19 cellular contexts compared by ENCODE assay signal in the genomic region with DNA sequence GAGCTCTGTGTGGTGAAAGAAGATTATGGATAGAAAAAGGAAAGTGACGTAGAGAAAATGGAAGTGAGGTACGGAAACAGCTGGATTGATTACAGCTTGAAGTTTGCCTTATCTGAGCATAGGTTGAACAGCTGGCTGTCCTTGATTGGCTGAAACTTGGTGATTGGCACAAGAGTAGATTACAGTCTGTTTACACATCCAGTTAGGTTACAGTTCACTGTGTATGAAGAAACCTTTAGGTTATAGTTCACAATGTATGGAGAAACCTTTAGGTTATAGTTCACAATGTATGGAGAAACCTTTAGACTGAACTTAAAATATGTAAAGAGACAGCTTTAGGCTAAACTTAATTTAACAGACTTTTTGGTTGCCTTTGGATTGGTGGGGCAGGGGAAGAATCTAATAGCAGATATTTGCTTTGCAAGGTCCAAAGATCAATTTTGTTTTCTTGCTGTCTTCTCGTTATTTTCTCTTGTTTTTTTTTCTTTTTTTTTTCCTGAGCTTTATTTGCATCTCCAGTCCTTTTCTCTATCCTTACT. TPM values are rescaled to one million over a fixed set of nuclear protein-coding genes. Genes with fewer than 3 reads are reported as not detected.
A peak's percentile ranks its signal among the peaks of the same experiment; 100 is the strongest.
DNase-seq lines count a peak whose midpoint lies in the region; ATAC-seq, FAIRE-seq and TF ChIP-seq lines count a peak whose summit lies in the region.
"Had no signal": no experiment of that assay in that cellular context is flagged by ENCODE, and none has a peak within 500 bp of the region (broad histone marks: within the 10 kb centered on the region; RNA-seq: fewer than 3 reads in every experiment).

No MANE protein-coding gene starts in this region.

- no TSS peak for BruUV-seq in K562 (replicated peaks; lab: Mats Ljungman, UMichigan)

- peak; percentile 65 for FAIRE-seq in K562 (lab: Jason Lieb, UNC)
- no peak for FAIRE-seq in frontal cortex (lab: Jason Lieb, UNC)

- peak overlapping the region; percentile 95 for H3K27ac ChIP-seq in OCI-LY3 (ENCODE audit: low read length)
- H3K27ac ChIP-seq in K562 (ENCODE audit: extremely low read depth, low read depth, low read length) = no peak overlapping the region
- peak overlapping the region; percentile 1 for H3K27ac ChIP-seq in smooth muscle cell (ENCODE audit: low read depth)
- no peak overlapping the region for H3K27ac ChIP-seq in effector memory CD4-positive, alpha-beta T cell (ENCODE audit: insufficient read depth, low read length, poor library complexity, severe bottlenecking)
- H3K27ac ChIP-seq: breast epithelium, stomach had no signal

- in situ Hi-C loops in K562 (cut with MboI) = no loop called here

- POLR2A ChIA-PET in K562 (lab: Yijun Ruan, JAX) = interaction anchor here (0.7 to 1.3 kb wide), 2 partner anchors 9 to 25 kb away, joined by 4 to 5 read pairs; no protein-coding TSS in a partner anchor

- H3K9ac ChIP-seq in OCI-LY3 (ENCODE audit: low read length) (peak overlapping the region; percentile 86), K562 (ENCODE audit: insufficient read depth in 1 of 2, low read depth in 2 of 2, low read length in 2 of 2) (no peak overlapping the region), smooth muscle cell (ENCODE audit: low read depth) (no peak overlapping the region)

- intact Hi-C loops in K562 (cut with micrococcal nuclease) (no loop called here), posterior cingulate gyrus (cut with DNase I) (no loop called here)

- no peaks in the 10 kb centered on the region for H3K27me3 ChIP-seq in OCI-LY3 (ENCODE audit: low read depth, low read length)
- no peaks in the 10 kb centered on the region for H3K27me3 ChIP-seq in K562 (ENCODE audit: control insufficient read depth in 2 of 2, insufficient read depth in 2 of 2, low read length in 2 of 2)
- peaks cover 7% of the 10 kb centered on the region for H3K27me3 ChIP-seq in smooth muscle cell (ENCODE audit: low read depth)
- H3K27me3 ChIP-seq in effector memory CD4-positive, alpha-beta T cell (replicated peaks; ENCODE audit: control insufficient read depth, insufficient read depth, low read length, poor library complexity, severe bottlenecking) = no peaks in the 10 kb centered on the region
- H3K27me3 ChIP-seq: breast epithelium, stomach had no signal

- H3K4me3 ChIP-seq in OCI-LY3 (ENCODE audit: low read length) (peak overlapping the region; percentile 28), K562 (no peak overlapping the region), smooth muscle cell (no peak overlapping the region)
- H3K4me3 ChIP-seq in effector memory CD4-positive, alpha-beta T cell (ENCODE audit: insufficient read depth, low read depth, low read length, poor library complexity, severe bottlenecking) = no peak overlapping the region
- H3K4me3 ChIP-seq: breast epithelium, GM23338, stomach had no signal

- CTCF ChIA-PET in activated CD8-positive, alpha-beta memory T cell treated with anti-CD3 and anti-CD28 coated beads, Interleukin-2, amount 10 ng/mL, durations not matched to agents 7 days and 5 days (lab: Charles Lee) = interaction anchor here (1.0 to 2.7 kb wide), 6 partner anchors 12 to 68 kb away, joined by 3 to 28 read pairs (median 4); a partner anchor contains a TSS
- CTCF ChIA-PET in K562 (lab: Yijun Ruan, JAX; ENCODE audit: low intra/inter-chr PET ratio) = no interaction called here

- H3K9me3 ChIP-seq in OCI-LY3 (ENCODE audit: insufficient read depth, low read length) = no peaks in the 10 kb centered on the region
- no peaks in the 10 kb centered on the region for H3K9me3 ChIP-seq in K562 (replicated peaks; ENCODE audit: control insufficient read depth, insufficient read depth, low read depth, low read length)
- no peaks in the 10 kb centered on the region for H3K9me3 ChIP-seq in smooth muscle cell (replicated peaks; ENCODE audit: low read depth)
- H3K9me3 ChIP-seq in effector memory CD4-positive, alpha-beta T cell (ENCODE audit: control insufficient read depth, low read length) = no peaks in the 10 kb centered on the region
- H3K9me3 ChIP-seq: breast epithelium, stomach had no signal

- peak; percentile 59 for DNase-seq in activated CD8-positive, alpha-beta memory T cell treated with anti-CD3 and anti-CD28 coated beads, Interleukin-2, amount 10 ng/mL, durations not matched to agents 7 days and 5 days
- DNase-seq in activated CD8-positive, alpha-beta memory T cell treated with anti-CD3 and anti-CD28 coated beads for 24 hours = no peak
- DNase-seq in K562 (ENCODE audit: extremely low read depth in 1 of 4, low spot score in 3 of 4) (peak in 2 of 4 experiments; percentile 24 to 58), smooth muscle cell (lab: John Stamatoyannopoulos, UW; ENCODE audit: unreplicated experiment) (no peak), posterior cingulate gyrus (no peak), frontal cortex (ENCODE audit: low spot score in 2 of 2) (no peak)
- no peak for DNase-seq in effector memory CD4-positive, alpha-beta T cell
- DNase-seq: activated CD4-positive, alpha-beta T cell treated with anti-CD3 and anti-CD28 coated beads, Interleukin-2, amount 50 U/mL, for 1 hour; activated naive CD4-positive, alpha-beta T cell treated with Interleukin-2 at 50 U/mL for 16 hours; effector CD8-positive, alpha-beta T cell; foreskin melanocyte; mesendoderm; NCI-H1417; NCI-H446; stomach had no signal

- peak overlapping the region; percentile 65 for H3K4me2 ChIP-seq in OCI-LY3 (ENCODE audit: low read length)
- no peak overlapping the region for H3K4me2 ChIP-seq in K562 (ENCODE audit: insufficient read depth, low read length)
- no peak overlapping the region for H3K4me2 ChIP-seq in smooth muscle cell
- H3K4me2 ChIP-seq: GM23338 had no signal

- H3K79me2 ChIP-seq in OCI-LY3 (ENCODE audit: low read length) (peaks cover 16% of the 10 kb centered on the region; the same call in 1 of the 2 replicates), K562 (ENCODE audit: control insufficient read depth, insufficient read depth, low read length) (no peaks in the 10 kb centered on the region), smooth muscle cell (ENCODE audit: low read depth) (no peaks in the 10 kb centered on the region)

- peak overlapping the region; percentile 1 for H3K4me3 Mint-ChIP-seq in activated CD8-positive, alpha-beta memory T cell treated with anti-CD3 and anti-CD28 coated beads, Interleukin-2, amount 10 ng/mL, durations not matched to agents 7 days and 5 days
- H3K4me3 Mint-ChIP-seq: GM23338 had no signal

- peak overlapping the region; percentile 80 for H3K27ac Mint-ChIP-seq in activated CD8-positive, alpha-beta memory T cell treated with anti-CD3 and anti-CD28 coated beads, Interleukin-2, amount 10 ng/mL, durations not matched to agents 7 days and 5 days
- H3K27ac Mint-ChIP-seq: GM23338 had no signal

- H3K36me3 ChIP-seq in OCI-LY3 (replicated peaks; ENCODE audit: low read depth, low read length) (peaks cover 7% of the 10 kb centered on the region), K562 (ENCODE audit: control insufficient read depth, insufficient read depth, low read length) (no peaks in the 10 kb centered on the region), smooth muscle cell (ENCODE audit: low read depth) (no peaks in the 10 kb centered on the region)
- H3K36me3 ChIP-seq in effector memory CD4-positive, alpha-beta T cell (ENCODE audit: control insufficient read depth, insufficient read depth, low read length) = no peaks in the 10 kb centered on the region
- H3K36me3 ChIP-seq: breast epithelium, stomach had no signal

- ATAC-seq in activated CD8-positive, alpha-beta memory T cell treated with anti-CD3 and anti-CD28 coated beads, Interleukin-2, amount 10 ng/mL, durations not matched to agents 7 days and 5 days = peak; percentile 25
- peak; percentile 62 for ATAC-seq in K562
- ATAC-seq: GM23338 had no signal

- H4K20me1 ChIP-seq in OCI-LY3 (ENCODE audit: insufficient read depth, low read length) (no peaks in the 10 kb centered on the region), K562 (replicated peaks; ENCODE audit: control insufficient read depth, insufficient read depth, low read length) (no peaks in the 10 kb centered on the region), smooth muscle cell (ENCODE audit: low read depth) (no peaks in the 10 kb centered on the region)

- no peak for TF ChIP-seq POLR2A in K562 (conservative IDR thresholded peaks at IDR 0.05)

- TF ChIP-seq CTCF in OCI-LY3 (IDR thresholded peaks at IDR 0.05; ENCODE audit: low read depth, low read length) = no peak
- TF ChIP-seq CTCF in K562 (IDR thresholded peaks at IDR 0.05 in 2 of 3, conservative IDR thresholded peaks at IDR 0.05 in 1 of 3; ENCODE audit: insufficient read depth in 2 of 3, low read depth in 1 of 3, low read length in 3 of 3) = no peak
- TF ChIP-seq CTCF in smooth muscle cell (IDR thresholded peaks at IDR 0.05; ENCODE audit: borderline replicate concordance, insufficient read depth, poor library complexity, severe bottlenecking) = no peak

- H3F3A ChIP-seq in smooth muscle cell (ENCODE audit: low read depth) = peaks cover 11% of the 10 kb centered on the region

- peaks cover 73% of the 10 kb centered on the region for H3K4me1 Mint-ChIP-seq in activated CD8-positive, alpha-beta memory T cell treated with anti-CD3 and anti-CD28 coated beads, Interleukin-2, amount 10 ng/mL, durations not matched to agents 7 days and 5 days

- H3K9me3 Mint-ChIP-seq in activated CD8-positive, alpha-beta memory T cell treated with anti-CD3 and anti-CD28 coated beads, Interleukin-2, amount 10 ng/mL, durations not matched to agents 7 days and 5 days (ENCODE audit: low read depth) = no peaks in the 10 kb centered on the region
- H3K9me3 Mint-ChIP-seq: GM23338 had no signal

- no peaks in the 10 kb centered on the region for H3K9me1 ChIP-seq in K562 (ENCODE audit: control insufficient read depth, insufficient read depth, low read length)

- H2AFZ ChIP-seq in OCI-LY3 (ENCODE audit: low read depth, low read length) (no peak overlapping the region), K562 (ENCODE audit: low read depth, low read length) (no peak overlapping the region), smooth muscle cell (ENCODE audit: low read depth) (peak overlapping the region; percentile 4)
- H2AFZ ChIP-seq: GM23338 had no signal

- TF ChIP-seq EP300 in K562 (IDR thresholded peaks at IDR 0.05; ENCODE audit: low read length) = peak; percentile 68

- peaks cover 96% of the 10 kb centered on the region for H3K4me1 ChIP-seq in OCI-LY3 (ENCODE audit: low read length)
- no peaks in the 10 kb centered on the region for H3K4me1 ChIP-seq in K562 (replicated peaks in 1 of 2; ENCODE audit: control insufficient read depth in 2 of 2, insufficient read depth in 2 of 2, low read length in 2 of 2)
- H3K4me1 ChIP-seq in smooth muscle cell (ENCODE audit: low read depth) = peaks cover 24% of the 10 kb centered on the region
- no peaks in the 10 kb centered on the region for H3K4me1 ChIP-seq in effector memory CD4-positive, alpha-beta T cell (ENCODE audit: control insufficient read depth, insufficient read depth, low read length, poor library complexity, severe bottlenecking)
- H3K4me1 ChIP-seq: breast epithelium had no signal

- 2% methylated on average over 3 of the region's 3 CpGs for WGBS in K562 (ENCODE audit: insufficient coverage, low coverage, missing lambda C conversion rate)
- WGBS in smooth muscle cell (ENCODE audit: low lambda C conversion rate) = 86% methylated on average over 3 of the region's 3 CpGs

- no peak for TF ChIP-seq RAD21 in K562 (CRISPR knock-in tag; conservative IDR thresholded peaks at IDR 0.05 in 1 of 2, IDR thresholded peaks at IDR 0.05 in 1 of 2)

- peaks cover 23% of the 10 kb centered on the region for H3K36me3 Mint-ChIP-seq in activated CD8-positive, alpha-beta memory T cell treated with anti-CD3 and anti-CD28 coated beads, Interleukin-2, amount 10 ng/mL, durations not matched to agents 7 days and 5 days

- no peaks in the 10 kb centered on the region for H3K27me3 Mint-ChIP-seq in activated CD8-positive, alpha-beta memory T cell treated with anti-CD3 and anti-CD28 coated beads, Interleukin-2, amount 10 ng/mL, durations not matched to agents 7 days and 5 days

RNA-seq across cellular contexts. Expression of a gene that starts 15.6 kb away (rescaled TPM):
- not detected for total RNA-seq in activated CD8-positive, alpha-beta memory T cell treated with anti-CD3 and anti-CD28 coated beads, Interleukin-2, amount 10 ng/mL, durations not matched to agents 7 days and 5 days
- 0.67 and 3.0 TPM in 2 replicates for total RNA-seq in K562 (2011; cell fraction: chromatin; rRNA removed; ENCODE audit: low replicate concordance)
- 0.39 and 1.2 TPM in 2 replicates for total RNA-seq in K562 (2011; cell fraction: nucleolus; rRNA removed)
- 0.73 and 1.1 TPM in 2 replicates for total RNA-seq in K562 (2011; cell fraction: nucleoplasm; rRNA removed)
- total RNA-seq in K562 (2014; rRNA removed) (0.73 TPM in 1 of 2 replicates, not detected in the other), K562 (2014; rRNA removed; fragmentation: Illumina TruSeq; extraction: Trizol) (0.54 and 0.98 TPM in 2 replicates), K562 (2015; rRNA removed; fragmentation: Illumina TruSeq; extraction: Trizol) (0.75 and 0.76 TPM in 2 replicates), K562 (2021) (0.54 and 0.69 TPM in 2 replicates), smooth muscle cell (not detected in 2 replicates), frontal cortex (2.9 TPM)
- polyA plus RNA-seq in K562 (2011; rRNA removed) (0.12 and 1.4 TPM in 2 replicates), K562 (2014; fragmentation: Illumina TruSeq; extraction: Trizol) (0.46 and 1.3 TPM in 2 replicates), K562 (2014; fragmentation: Nextera tagmentation; extraction: Ambion mirVana) (1 to 10 TPM; 1.1 to 1.3 TPM), K562 (2014; rRNA removed) (1.00 and 1.1 TPM in 2 replicates), smooth muscle cell (0.93 and 1.1 TPM in 2 replicates)
- polyA plus RNA-seq in K562 (2011; cell fraction: cytosol; rRNA removed) = 0.16 TPM in 1 of 2 replicates, not detected in the other
- polyA plus RNA-seq in K562 (2011; cell fraction: nucleus; rRNA removed) = 0.58 TPM in 1 of 2 replicates, not detected in the other
- 0.90 and 2.7 TPM in 2 replicates for polyA plus RNA-seq in K562 (2012)
- 0.56 TPM in 1 of 2 replicates, not detected in the other for polyA minus RNA-seq in K562 (2011; rRNA and poly(A)+ RNA removed)
- not detected in 2 replicates for polyA minus RNA-seq in K562 (2011; cell fraction: cytosol; rRNA and poly(A)+ RNA removed)
- not detected in 2 replicates for polyA minus RNA-seq in K562 (2011; cell fraction: nucleus; rRNA and poly(A)+ RNA removed)
- total RNA-seq: breast epithelium had no signal

RNA-seq across cellular contexts. Expression of a gene that starts 23.1 kb away (rescaled TPM):
- under 1 TPM; 0.40 to 0.53 TPM for total RNA-seq in activated CD8-positive, alpha-beta memory T cell treated with anti-CD3 and anti-CD28 coated beads, Interleukin-2, amount 10 ng/mL, durations not matched to agents 7 days and 5 days
- 0.93 and 7.8 TPM in 2 replicates for total RNA-seq in K562 (2011; cell fraction: chromatin; rRNA removed; ENCODE audit: low replicate concordance)
- 0.50 and 0.66 TPM in 2 replicates for total RNA-seq in K562 (2011; cell fraction: nucleolus; rRNA removed)
- 1.6 and 2.1 TPM in 2 replicates for total RNA-seq in K562 (2011; cell fraction: nucleoplasm; rRNA removed)
- total RNA-seq in K562 (2014; rRNA removed) (3.3 and 4.5 TPM in 2 replicates), K562 (2014; rRNA removed; fragmentation: Illumina TruSeq; extraction: Trizol) (6.8 and 8.9 TPM in 2 replicates), K562 (2015; rRNA removed; fragmentation: Illumina TruSeq; extraction: Trizol) (3.8 and 6.1 TPM in 2 replicates), K562 (2021) (4.0 and 4.5 TPM in 2 replicates), smooth muscle cell (not detected in 2 replicates), frontal cortex (not detected)
- polyA plus RNA-seq in K562 (2011; rRNA removed) (0.41 and 5.9 TPM in 2 replicates), K562 (2014; fragmentation: Illumina TruSeq; extraction: Trizol) (5.8 and 9.1 TPM in 2 replicates), K562 (2014; fragmentation: Nextera tagmentation; extraction: Ambion mirVana) (1 to 10 TPM; 2.1 to 2.3 TPM), K562 (2014; rRNA removed) (5.6 and 6.2 TPM in 2 replicates), smooth muscle cell (not detected in 2 replicates)
- 0.24 and 0.46 TPM in 2 replicates for polyA plus RNA-seq in K562 (2011; cell fraction: cytosol; rRNA removed)
- 1.1 and 7.7 TPM in 2 replicates for polyA plus RNA-seq in K562 (2011; cell fraction: nucleus; rRNA removed)
- 5.1 and 25.5 TPM in 2 replicates for polyA plus RNA-seq in K562 (2012)
- 4.0 TPM in 1 of 2 replicates, not detected in the other for polyA minus RNA-seq in K562 (2011; rRNA and poly(A)+ RNA removed)
- 1.0 TPM in 1 of 2 replicates, not detected in the other for polyA minus RNA-seq in K562 (2011; cell fraction: cytosol; rRNA and poly(A)+ RNA removed)
- 0.78 and 0.94 TPM in 2 replicates for polyA minus RNA-seq in K562 (2011; cell fraction: nucleus; rRNA and poly(A)+ RNA removed)
- total RNA-seq: breast epithelium had no signal

RNA-seq across cellular contexts. Expression of a gene that starts 35.7 kb away (rescaled TPM):
- under 1 TPM; 0.75 to 0.82 TPM for total RNA-seq in activated CD8-positive, alpha-beta memory T cell treated with anti-CD3 and anti-CD28 coated beads, Interleukin-2, amount 10 ng/mL, durations not matched to agents 7 days and 5 days
- total RNA-seq in K562 (2011; cell fraction: chromatin; rRNA removed; ENCODE audit: low replicate concordance) = not detected in 2 replicates
- not detected in 2 replicates for total RNA-seq in K562 (2011; cell fraction: nucleolus; rRNA removed)
- not detected in 2 replicates for total RNA-seq in K562 (2011; cell fraction: nucleoplasm; rRNA removed)
- total RNA-seq in K562 (2014; rRNA removed) = not detected in 2 replicates
- total RNA-seq in K562 (2014; rRNA removed; fragmentation: Illumina TruSeq; extraction: Trizol) = not detected in 2 replicates
- 0.15 TPM in 1 of 2 replicates, not detected in the other for total RNA-seq in K562 (2015; rRNA removed; fragmentation: Illumina TruSeq; extraction: Trizol)
- 0.18 TPM in 1 of 2 replicates, not detected in the other for total RNA-seq in K562 (2021)
- not detected in 2 replicates for polyA plus RNA-seq in K562 (2011; rRNA removed)
- polyA plus RNA-seq in K562 (2011; cell fraction: cytosol; rRNA removed) = not detected in 2 replicates
- not detected in 2 replicates for polyA plus RNA-seq in K562 (2011; cell fraction: nucleus; rRNA removed)
- polyA plus RNA-seq in K562 (2012) = 0.23 and 0.83 TPM in 2 replicates
- polyA plus RNA-seq in K562 (2014; fragmentation: Illumina TruSeq; extraction: Trizol) = not detected in 2 replicates
- under 1 TPM in 1 of 2 experiments, not detected in 1; 0.06 TPM for polyA plus RNA-seq in K562 (2014; fragmentation: Nextera tagmentation; extraction: Ambion mirVana)
- 0.08 TPM in 1 of 2 replicates, not detected in the other for polyA plus RNA-seq in K562 (2014; rRNA removed)
- polyA minus RNA-seq in K562 (2011; rRNA and poly(A)+ RNA removed) = not detected in 2 replicates
- not detected in 2 replicates for polyA minus RNA-seq in K562 (2011; cell fraction: cytosol; rRNA and poly(A)+ RNA removed)
- polyA minus RNA-seq in K562 (2011; cell fraction: nucleus; rRNA and poly(A)+ RNA removed) = not detected in 2 replicates
- 18.9 and 19.7 TPM in 2 replicates for total RNA-seq in smooth muscle cell
- 18.9 and 21.2 TPM in 2 replicates for polyA plus RNA-seq in smooth muscle cell
- not detected for total RNA-seq in frontal cortex
- total RNA-seq: GM23338 had no signal
- polyA plus RNA-seq: GM23338 had no signal

RNA-seq across cellular contexts. Expression of a gene that starts 51.6 kb away (rescaled TPM):
- under 1 TPM in 1 of 2 experiments, not detected in 1; 0.07 TPM for total RNA-seq in activated CD8-positive, alpha-beta memory T cell treated with anti-CD3 and anti-CD28 coated beads, Interleukin-2, amount 10 ng/mL, durations not matched to agents 7 days and 5 days
- total RNA-seq in K562 (2011; cell fraction: chromatin; rRNA removed; ENCODE audit: low replicate concordance) = not detected in 2 replicates
- total RNA-seq in K562 (2011; cell fraction: nucleolus; rRNA removed) = not detected in 2 replicates
- total RNA-seq in K562 (2011; cell fraction: nucleoplasm; rRNA removed) = not detected in 2 replicates
- total RNA-seq in K562 (2014; rRNA removed) = not detected in 2 replicates
- not detected in 2 replicates for total RNA-seq in K562 (2014; rRNA removed; fragmentation: Illumina TruSeq; extraction: Trizol)
- total RNA-seq in K562 (2015; rRNA removed; fragmentation: Illumina TruSeq; extraction: Trizol) = not detected in 2 replicates
- total RNA-seq in K562 (2021) = not detected in 2 replicates
- not detected in 2 replicates for polyA plus RNA-seq in K562 (2011; rRNA removed)
- not detected in 2 replicates for polyA plus RNA-seq in K562 (2011; cell fraction: cytosol; rRNA removed)
- polyA plus RNA-seq in K562 (2011; cell fraction: nucleus; rRNA removed) = not detected in 2 replicates
- polyA plus RNA-seq in K562 (2012) = not detected in 2 replicates
- not detected in 2 replicates for polyA plus RNA-seq in K562 (2014; fragmentation: Illumina TruSeq; extraction: Trizol)
- polyA plus RNA-seq in K562 (2014; fragmentation: Nextera tagmentation; extraction: Ambion mirVana) = not detected
- not detected in 2 replicates for polyA plus RNA-seq in K562 (2014; rRNA removed)
- polyA minus RNA-seq in K562 (2011; rRNA and poly(A)+ RNA removed) = not detected in 2 replicates
- polyA minus RNA-seq in K562 (2011; cell fraction: cytosol; rRNA and poly(A)+ RNA removed) = not detected in 2 replicates
- not detected in 2 replicates for polyA minus RNA-seq in K562 (2011; cell fraction: nucleus; rRNA and poly(A)+ RNA removed)
- total RNA-seq in smooth muscle cell = 0.27 and 0.45 TPM in 2 replicates
- polyA plus RNA-seq in smooth muscle cell = 0.16 TPM in 1 of 2 replicates, not detected in the other
- total RNA-seq in frontal cortex = not detected
- total RNA-seq: GM23338 had no signal
- polyA plus RNA-seq: AG04450, GM23338 had no signal

Comparison
In these comparisons a context has a peak if more than half of its experiments do, and no peak if none do; other contexts are left out.
1. H3K27ac ChIP-seq: peak in OCI-LY3 (single experiment) and smooth muscle cell (single experiment); none in K562 (single experiment) and effector memory CD4-positive, alpha-beta T cell (single experiment).
2. RNA of a gene that starts 35.7 kb away (total RNA-seq): 18.9 to 19.7 TPM in smooth muscle cell; 0.75 to 0.82 TPM in activated CD8-positive, alpha-beta memory T cell treated with anti-CD3 and anti-CD28 coated beads, Interleukin-2, amount 10 ng/mL, durations not matched to agents 7 days and 5 days, 0.15 to 0.18 TPM in K562 and not detected in frontal cortex (single experiment); every median in the first group is over 10 times any median in the second.